In genomic region chr3:195257454-195258448, GRCh38 we compare ENCODE assay signal across 11 cellular contexts. TPM values are rescaled to one million over a fixed set of nuclear protein-coding genes. Genes with fewer than 3 reads are reported as not detected.
DNase-seq lines count a peak whose midpoint lies in the region; ATAC-seq, FAIRE-seq and TF ChIP-seq lines count a peak whose summit lies in the region.
"Had no signal": no experiment of that assay in that cellular context is flagged by ENCODE, and none has a peak within 500 bp of the region (broad histone marks: within the 10 kb centered on the region; RNA-seq: fewer than 3 reads in every experiment).

No MANE protein-coding gene starts in this region.

- H3K4me1 Mint-ChIP-seq in HFFc6 (ENCODE audit: low read depth): peaks cover 20% of the 10 kb centered on the region
- H3K4me1 Mint-ChIP-seq in activated CD8-positive, alpha-beta memory T cell treated with anti-CD3 and anti-CD28 coated beads, Interleukin-2, amount 10 ng/mL, durations not matched to agents 7 days and 5 days: peaks cover 16% of the 10 kb centered on the region

- no peak for TF ChIP-seq POLR2A in spleen (IDR thresholded peaks at IDR 0.05)

- H3K9me3 ChIP-seq in spleen: no peaks in the 10 kb centered on the region
- H3K9me3 ChIP-seq: breast epithelium, heart right ventricle had no signal

- CTCF ChIA-PET in activated CD8-positive, alpha-beta memory T cell treated with anti-CD3 and anti-CD28 coated beads, Interleukin-2, amount 10 ng/mL, durations not matched to agents 7 days and 5 days (lab: Charles Lee): interaction anchor here (0.7 to 2.1 kb wide), 9 partner anchors 10 to 586 kb away, joined by 3 to 15 read pairs (median 4); partner anchors contain the start of genes LSG1 and XXYLT1

- no peaks in the 10 kb centered on the region for H3K9me3 Mint-ChIP-seq in HFFc6
- no peaks in the 10 kb centered on the region for H3K9me3 Mint-ChIP-seq in activated CD8-positive, alpha-beta memory T cell treated with anti-CD3 and anti-CD28 coated beads, Interleukin-2, amount 10 ng/mL, durations not matched to agents 7 days and 5 days (ENCODE audit: low read depth)

- H3K36me3 ChIP-seq in spleen: peaks cover 0 to 21% (median 0%) of the 10 kb centered on the region in 6 donors
- H3K36me3 ChIP-seq: breast epithelium, heart right ventricle had no signal

- H3K36me3 Mint-ChIP-seq in HFFc6 (ENCODE audit: low read depth): no peaks in the 10 kb centered on the region
- no peaks in the 10 kb centered on the region for H3K36me3 Mint-ChIP-seq in activated CD8-positive, alpha-beta memory T cell treated with anti-CD3 and anti-CD28 coated beads, Interleukin-2, amount 10 ng/mL, durations not matched to agents 7 days and 5 days

- no peak overlapping the region for H3K4me3 Mint-ChIP-seq in HFFc6
- no peak overlapping the region for H3K4me3 Mint-ChIP-seq in activated CD8-positive, alpha-beta memory T cell treated with anti-CD3 and anti-CD28 coated beads, Interleukin-2, amount 10 ng/mL, durations not matched to agents 7 days and 5 days

- no peak for DNase-seq in HFFc6
- peak; percentile 39 for DNase-seq in activated CD8-positive, alpha-beta memory T cell treated with anti-CD3 and anti-CD28 coated beads, Interleukin-2, amount 10 ng/mL, durations not matched to agents 7 days and 5 days
- DNase-seq in inferior parietal cortex (ENCODE audit: extremely low spot score): peak; percentile 17
- peak; percentile 75 for DNase-seq in spleen
- DNase-seq in NAMALWA (ENCODE audit: low spot score): no peak
- DNase-seq in urothelium cell line (ENCODE audit: low spot score): no peak
- DNase-seq: heart right ventricle, NCI-H1436 had no signal

- H3K27ac Mint-ChIP-seq in HFFc6: peak overlapping the region; percentile 89
- H3K27ac Mint-ChIP-seq in activated CD8-positive, alpha-beta memory T cell treated with anti-CD3 and anti-CD28 coated beads, Interleukin-2, amount 10 ng/mL, durations not matched to agents 7 days and 5 days: no peak overlapping the region

- peaks cover 11 to 44% (median 29%) of the 10 kb centered on the region in 6 donors for H3K4me1 ChIP-seq in spleen

- intact Hi-C loops in spleen (cut with DNase I; ENCODE audit: low total_unique reads): loop anchor here (10.0 kb wide), 1 partner anchor 263 kb away; no protein-coding TSS in a partner anchor

- no peak for TF ChIP-seq CTCF in HFFc6 (IDR thresholded peaks at IDR 0.05)
- no peak for TF ChIP-seq CTCF in spleen (IDR thresholded peaks at IDR 0.05 in 8 of 11, conservative IDR thresholded peaks at IDR 0.05 in 3 of 11)

- no peak for ATAC-seq in activated CD8-positive, alpha-beta memory T cell treated with anti-CD3 and anti-CD28 coated beads, Interleukin-2, amount 10 ng/mL, durations not matched to agents 7 days and 5 days
- ATAC-seq in GM21576 (IDR thresholded peaks at IDR 0.05; ENCODE audit: unreplicated experiment): no peak
- ATAC-seq: HCT116, heart right ventricle had no signal

- H3K4me3 ChIP-seq in spleen: no peak overlapping the region
- H3K4me3 ChIP-seq: breast epithelium, heart right ventricle had no signal

- no peaks in the 10 kb centered on the region; the same call in 1 of the 2 replicates for H3K27me3 Mint-ChIP-seq in HFFc6 (ENCODE audit: insufficient read depth)
- H3K27me3 Mint-ChIP-seq in activated CD8-positive, alpha-beta memory T cell treated with anti-CD3 and anti-CD28 coated beads, Interleukin-2, amount 10 ng/mL, durations not matched to agents 7 days and 5 days: no peaks in the 10 kb centered on the region

- H3K27ac ChIP-seq in spleen: peak overlapping the region in 5 of 8 donors; percentile 83 to 96 (median 94)

- H3K27me3 ChIP-seq in spleen (replicated peaks in 1 of 7): no peaks in the 10 kb centered on the region
- H3K27me3 ChIP-seq: breast epithelium, heart right ventricle had no signal

- 87 to 94% (median 90%) methylated on average over 15 to 16 of the region's 16 CpGs for WGBS in spleen, 5 donors

- no peak for FAIRE-seq in urothelium cell line (lab: Jason Lieb, UNC)

RNA-seq across cellular contexts. Expression of gene XXYLT1, which starts 13.2 kb away (rescaled TPM):
- total RNA-seq in HFFc6 (2021; fragmentation: NEBNext Ultra II Directional; extraction: Animal tissue kit (Norgen Biotek cat#: 25700)): 10 to 100 TPM; 16.9 to 24.2 (median 18.3) TPM
- total RNA-seq in activated CD8-positive, alpha-beta memory T cell treated with anti-CD3 and anti-CD28 coated beads, Interleukin-2, amount 10 ng/mL, durations not matched to agents 7 days and 5 days: 1 to 10 TPM; 7.2 to 9.2 TPM
- 10 to 100 TPM in 4 of 7 donors, 1 to 10 TPM in 3; 7.7 to 22.3 (median 16.4) TPM for total RNA-seq in spleen
- polyA plus RNA-seq in spleen: 1 to 10 TPM; 2.7 to 4.5 (median 3.4) TPM

Comparison
In these comparisons a context has a peak if more than half of its experiments do, and no peak if none do; other contexts are left out.
1. DNase-seq: peak in activated CD8-positive, alpha-beta memory T cell treated with anti-CD3 and anti-CD28 coated beads, Interleukin-2, amount 10 ng/mL, durations not matched to agents 7 days and 5 days (single experiment), inferior parietal cortex (single experiment) and spleen (single experiment); none in HFFc6 (single experiment), NAMALWA (single experiment) and urothelium cell line (single experiment).